In the genomic region with DNA sequence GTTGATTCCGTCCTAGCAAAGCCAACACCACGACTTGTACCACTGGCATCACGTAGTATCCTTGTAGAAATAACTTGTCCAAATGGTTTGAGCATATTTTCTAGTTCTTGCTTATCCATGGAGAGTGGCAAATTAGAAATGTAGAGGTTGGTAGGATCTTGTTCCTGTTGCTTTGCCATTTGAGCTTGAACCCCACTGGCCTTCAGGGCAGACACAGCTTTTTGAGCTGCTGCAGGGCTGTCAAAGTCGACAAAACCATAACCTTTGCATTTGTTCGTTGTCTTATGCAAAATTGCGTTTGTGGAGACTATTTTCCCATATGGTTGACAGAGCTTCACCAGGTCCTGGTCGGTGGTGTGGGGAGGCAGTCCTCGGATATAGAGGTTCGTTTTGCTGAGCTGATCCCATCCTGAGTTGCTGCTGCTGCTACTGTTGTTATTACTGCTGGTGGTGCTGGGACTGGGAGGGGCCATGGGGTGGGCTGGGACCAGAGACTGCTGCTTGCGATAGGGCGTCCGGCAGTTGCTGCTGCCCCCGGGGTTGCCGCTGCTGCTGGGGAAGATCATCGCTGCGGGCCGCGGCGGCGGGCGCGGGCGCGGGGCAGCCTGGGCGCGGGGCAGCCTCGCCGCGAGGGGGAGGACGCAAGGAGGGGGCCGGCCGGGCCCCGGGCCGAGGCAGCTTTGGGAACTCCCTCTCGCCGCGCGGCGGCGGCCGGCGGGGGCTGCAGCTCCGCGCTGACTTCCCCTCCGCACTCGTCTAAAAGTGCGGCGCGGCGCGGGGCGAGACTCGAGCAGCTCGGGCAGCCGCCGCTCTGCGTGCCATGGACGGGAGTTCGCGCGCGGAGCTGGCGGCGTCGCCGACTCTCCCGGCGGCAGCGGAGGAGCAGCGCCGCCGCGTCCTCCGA, we compare ENCODE assay signal across 8 cellular contexts. TPM values are rescaled to one million over a fixed set of nuclear protein-coding genes. Genes with fewer than 3 reads are reported as not detected.
A peak's percentile ranks its signal among the peaks of the same experiment; 100 is the strongest.
DNase-seq lines count a peak whose midpoint lies in the region; ATAC-seq and FAIRE-seq lines count a peak whose summit lies in the region.
"Not testable (repeated sequence)": the region's sequence is repeated elsewhere in the genome, so short reads cannot be mapped to it uniquely, and the experiment has no call there.

No MANE protein-coding gene starts in this region.

- in situ Hi-C loops in GM23248 (cut with MboI); KBM-7 (cut with MboI; ENCODE audit: low pct_unique_long_range_greater_than_20kb, low sequenced_read_pairs): not testable (repeated sequence)

- H4K20me1 ChIP-seq in GM23248 (ENCODE audit: insufficient read depth), result not testable (repeated sequence)

- peak overlapping the region; percentile 80 for H3K9ac ChIP-seq in GM23248

- peak overlapping the region; percentile 89 for H2AFZ ChIP-seq in GM23248

- H3K4me3 Mint-ChIP-seq in naive thymus-derived CD8-positive, alpha-beta T cell, result peak overlapping the region; percentile 55 to 86 (median 66)

- H3K9me3 ChIP-seq in GM23248 (ENCODE audit: low read depth), result not testable (repeated sequence)

- not testable (repeated sequence) for H3K27ac Mint-ChIP-seq in activated naive CD4-positive, alpha-beta T cell treated with anti-CD3 and anti-CD28 coated beads, Interleukin-2, amount 50 U/mL, for 72 hours; naive thymus-derived CD8-positive, alpha-beta T cell

- H3F3A ChIP-seq in GM23248 (ENCODE audit: insufficient read depth), result not testable (repeated sequence)

- H3K4me1 Mint-ChIP-seq in naive thymus-derived CD8-positive, alpha-beta T cell, result peaks cover 0 to 23% (median 3%) of the 10 kb centered on the region in 4 donors

- peak; percentile 57 for FAIRE-seq in G401.6 (lab: Jason Lieb, UNC)

- DNase-seq in GM23248 (peak; percentile 75), KBM-7 (peak; percentile 61), foreskin melanocyte (peak; percentile 33), stromal cell of bone marrow (ENCODE audit: low read depth) (peak; percentile 21)
- peak in 1 of 2 donors; percentile 31 for DNase-seq in activated naive CD4-positive, alpha-beta T cell treated with anti-CD3 and anti-CD28 coated beads, Interleukin-2, amount 50 U/mL, for 72 hours (ENCODE audit: low spot score in 2 of 2)
- DNase-seq in naive thymus-derived CD8-positive, alpha-beta T cell, result peak in 8 of 10 donors; percentile 1 to 33 (median 26)

- POLR2A ChIA-PET in naive thymus-derived CD8-positive, alpha-beta T cell (lab: Charles Lee), result interaction anchor here (1.5 kb wide), 1 partner anchor 66 kb away, joined by 4 read pairs; no protein-coding TSS in a partner anchor

- H3K9me2 ChIP-seq in GM23248 (ENCODE audit: insufficient read depth), result not testable (repeated sequence)

- not testable (repeated sequence) for H3K36me3 ChIP-seq in GM23248 (ENCODE audit: low read depth)

- H3K27me3 ChIP-seq in GM23248 (replicated peaks; ENCODE audit: insufficient read depth), result not testable (repeated sequence)

- H3K27ac ChIP-seq in GM23248, result peak overlapping the region; percentile 15

- WGBS in GM23248 (ENCODE audit: low coverage in 1 of 2, low lambda C conversion rate in 2 of 2, missing lambda C conversion rate in 2 of 2), 2 experiments, result 4 to 8% methylated on average over 37 to 72 of the region's 74 CpGs

- H3K9me3 Mint-ChIP-seq in activated naive CD4-positive, alpha-beta T cell treated with anti-CD3 and anti-CD28 coated beads, Interleukin-2, amount 50 U/mL, for 72 hours; naive thymus-derived CD8-positive, alpha-beta T cell: not testable (repeated sequence)

- not testable (repeated sequence) for H3K36me3 Mint-ChIP-seq in activated naive CD4-positive, alpha-beta T cell treated with anti-CD3 and anti-CD28 coated beads, Interleukin-2, amount 50 U/mL, for 72 hours; naive thymus-derived CD8-positive, alpha-beta T cell

- not testable (repeated sequence) for H3K79me2 ChIP-seq in GM23248 (ENCODE audit: insufficient read depth)

- H3K4me3 ChIP-seq in GM23248, result peak overlapping the region; percentile 81

- peaks cover 16 to 37% (median 29%) of the 10 kb centered on the region in 5 donors for H3K27me3 Mint-ChIP-seq in naive thymus-derived CD8-positive, alpha-beta T cell

- peak overlapping the region; percentile 99 for H3K4me2 ChIP-seq in GM23248 (ENCODE audit: unreplicated experiment)

- ATAC-seq in SK-N-SH treated with all-trans-retinoic acid at 6 μM for 48 hours, result peak; percentile 63
- ATAC-seq in activated naive CD4-positive, alpha-beta T cell treated with anti-CD3 and anti-CD28 coated beads, Interleukin-2, amount 50 U/mL, for 72 hours, result peak; percentile 76 to 84
- ATAC-seq in naive thymus-derived CD8-positive, alpha-beta T cell, result peak; percentile 78 to 89

- H3K4me1 ChIP-seq in GM23248 (ENCODE audit: insufficient read depth), result not testable (repeated sequence)

RNA-seq across cellular contexts. Expression of a gene that starts 46.0 kb away (rescaled TPM):
- total RNA-seq in GM23248 (2014; rRNA removed; shearing (Covaris generic)), result 3.7 and 6.6 TPM in 2 replicates
- polyA plus RNA-seq in GM23248 (2016; fragmentation: Nextera tagmentation; extraction: Ambion mirVana), result 3.1 and 3.3 TPM in 2 replicates
- total RNA-seq in activated naive CD4-positive, alpha-beta T cell treated with anti-CD3 and anti-CD28 coated beads, Interleukin-2, amount 50 U/mL, for 72 hours, result 1 to 10 TPM in 1 of 2 donors, under 1 TPM in 1; 0.66 to 1.0 TPM
- total RNA-seq in naive thymus-derived CD8-positive, alpha-beta T cell, result under 1 TPM; 0.14 to 0.26 TPM
- polyA plus RNA-seq in naive thymus-derived CD8-positive, alpha-beta T cell, result under 1 TPM in 2 of 3 donors, not detected in 1; 0.03 to 0.06 TPM
